23 cellular contexts compared by ENCODE assay signal in genomic region chr22:48931452-48931851, GRCh38.
"Had no signal": no experiment of that assay in that cellular context is flagged by ENCODE, and none has a peak within 500 bp of the region (broad histone marks: within the 10 kb centered on the region; RNA-seq: fewer than 3 reads in every experiment).

No MANE protein-coding gene starts in this region.

- ATAC-seq: body of pancreas; gastrocnemius medialis; pancreas; stimulated activated naive CD8-positive, alpha-beta T cell treated with anti-CD3 and anti-CD28 coated beads, Interleukin-15, Interleukin-2, amounts not matched to agents 100 U/mL and 50 U/mL, for 24 hours; T-helper 17 cell had no signal

- H3K36me3 Mint-ChIP-seq: activated CD4-positive, alpha-beta memory T cell treated with anti-CD3 and anti-CD28 coated beads for 36 hours; activated naive CD8-positive, alpha-beta T cell treated with anti-CD3 and anti-CD28 coated beads for 36 hours had no signal

- H3K27ac Mint-ChIP-seq: activated CD4-positive, alpha-beta memory T cell treated with anti-CD3 and anti-CD28 coated beads for 36 hours; activated CD4-positive, alpha-beta T cell treated with anti-CD3 and anti-CD28 coated beads, Interleukin-2, amount 10 ng/mL, durations not matched to agents 24 days and 14 days; activated naive CD4-positive, alpha-beta T cell treated with anti-CD3 and anti-CD28 coated beads for 36 hours; activated naive CD8-positive, alpha-beta T cell treated with anti-CD3 and anti-CD28 coated beads for 36 hours; activated T-helper 1 cell treated with anti-CD3 and anti-CD28 coated beads, Interleukin-12 subunit alpha, Interleukin-12 subunit beta, Interleukin-2, Interleukin-4 antibody, amounts not matched to agents 30 ng/mL and 10 ng/mL and 1 ng/mL, durations not matched to agents 14 hours and 24 hours and 36 hours; nephron progenitor cell; T-helper 17 cell had no signal

- DNase-seq: activated CD4-positive, alpha-beta memory T cell treated with anti-CD3 and anti-CD28 coated beads for 36 hours; activated CD4-positive, alpha-beta T cell treated with anti-CD3 and anti-CD28 coated beads, Interleukin-2, amount 10 ng/mL, durations not matched to agents 24 days and 14 days; activated CD4-positive, CD25-positive, alpha-beta regulatory T cell treated with anti-CD3 and anti-CD28 coated beads, Interleukin-2, amount 50 U/mL, for 72 hours; activated naive CD4-positive, alpha-beta T cell treated with anti-CD3 and anti-CD28 coated beads for 36 hours; activated naive CD8-positive, alpha-beta T cell treated with anti-CD3 and anti-CD28 coated beads for 36 hours; activated T-cell treated with anti-CD3 and anti-CD28 coated beads for 4 hours; body of pancreas; effector CD8-positive, alpha-beta T cell; gastrocnemius medialis; glutamatergic neuron; mammary epithelial cell; nephron progenitor cell; pancreas; retina; stimulated activated naive CD8-positive, alpha-beta T cell treated with anti-CD3 and anti-CD28 coated beads, Interleukin-15, Interleukin-2, amounts not matched to agents 100 U/mL and 50 U/mL, for 24 hours; T-helper 17 cell; T1000; trophoblast cell; uterus had no signal

- H3K9me3 Mint-ChIP-seq: activated CD4-positive, alpha-beta T cell treated with anti-CD3 and anti-CD28 coated beads, Interleukin-2, amount 10 ng/mL, durations not matched to agents 24 days and 14 days; activated T-helper 1 cell treated with anti-CD3 and anti-CD28 coated beads, Interleukin-12 subunit alpha, Interleukin-12 subunit beta, Interleukin-2, Interleukin-4 antibody, amounts not matched to agents 30 ng/mL and 10 ng/mL and 1 ng/mL, durations not matched to agents 14 hours and 24 hours and 36 hours had no signal

- H3K27me3 Mint-ChIP-seq: activated CD4-positive, alpha-beta T cell treated with anti-CD3 and anti-CD28 coated beads, Interleukin-2, amount 10 ng/mL, durations not matched to agents 24 days and 14 days had no signal

- H3K4me3 Mint-ChIP-seq: activated CD4-positive, alpha-beta memory T cell treated with anti-CD3 and anti-CD28 coated beads for 36 hours; activated CD4-positive, alpha-beta T cell treated with anti-CD3 and anti-CD28 coated beads, Interleukin-2, amount 10 ng/mL, durations not matched to agents 24 days and 14 days; activated naive CD4-positive, alpha-beta T cell treated with anti-CD3 and anti-CD28 coated beads for 36 hours; activated naive CD8-positive, alpha-beta T cell treated with anti-CD3 and anti-CD28 coated beads for 36 hours; activated T-helper 1 cell treated with anti-CD3 and anti-CD28 coated beads, Interleukin-12 subunit alpha, Interleukin-12 subunit beta, Interleukin-2, Interleukin-4 antibody, amounts not matched to agents 30 ng/mL and 10 ng/mL and 1 ng/mL, durations not matched to agents 14 hours and 24 hours and 36 hours; nephron progenitor cell; T-helper 17 cell had no signal

- H3K4me1 Mint-ChIP-seq: activated CD4-positive, alpha-beta T cell treated with anti-CD3 and anti-CD28 coated beads, Interleukin-2, amount 10 ng/mL, durations not matched to agents 24 days and 14 days; activated naive CD8-positive, alpha-beta T cell treated with anti-CD3 and anti-CD28 coated beads for 36 hours; nephron progenitor cell had no signal

- FAIRE-seq: colon, endometrium, islet of Langerhans, pancreas had no signal
